ENCODE assay signal across 8 cellular contexts in genomic region chr4:80335554-80336358, GRCh38. TPM values are rescaled to one million over a fixed set of nuclear protein-coding genes. Genes with fewer than 3 reads are reported as not detected.
DNase-seq lines count a peak whose midpoint lies in the region; ATAC-seq and TF ChIP-seq lines count a peak whose summit lies in the region.

TSS of gene CFAP299 (plus strand) at chr4:80335730.

- peak; percentile 71 for TF ChIP-seq CTCF in SK-N-SH (IDR thresholded peaks at IDR 0.05)
- TF ChIP-seq CTCF in adrenal gland (IDR thresholded peaks at IDR 0.05) = peak in 3 of 6 experiments; percentile 5 to 40 (median 12)
- TF ChIP-seq CTCF in prostate gland (IDR thresholded peaks at IDR 0.05) = peak in 1 of 4 experiments; percentile 58

- H3K27ac ChIP-seq in SK-N-SH (ENCODE audit: low read depth in 2 of 2, low read length in 1 of 2) (peak within 1 kb of the TSS; percentile 39 to 43; a peak in 3 of 4 replicates), adrenal gland (no peak within 1 kb of the TSS), prostate gland (no peak within 1 kb of the TSS)

- no peaks in the 10 kb centered on the region for H3K27me3 ChIP-seq in SK-N-SH (ENCODE audit: insufficient read depth)
- H3K27me3 ChIP-seq in adrenal gland = peaks cover 5% of the 10 kb centered on the region
- H3K27me3 ChIP-seq in prostate gland (replicated peaks; ENCODE audit: insufficient read depth) = no peaks in the 10 kb centered on the region

- peak; percentile 94 for DNase-seq in ELR (ENCODE audit: low read depth)
- peak; percentile 45 for DNase-seq in GOT3 (lab: John Stamatoyannopoulos, UW)
- peak; percentile 88 to 92 for DNase-seq in Kasumi-1 (lab: John Stamatoyannopoulos, UW)
- peak; percentile 89 for DNase-seq in SK-N-SH
- DNase-seq in adrenal gland = peak; percentile 66 to 83 (median 74)
- peak; percentile 88 for DNase-seq in left ventricle myocardium superior
- peak; percentile 74 for DNase-seq in prostate gland (ENCODE audit: low spot score)
- no peak for DNase-seq in T-helper 9 cell

- no peaks in the 10 kb centered on the region for H3K9me3 ChIP-seq in SK-N-SH
- H3K9me3 ChIP-seq in adrenal gland (replicated peaks in 1 of 3) = no peaks in the 10 kb centered on the region
- H3K9me3 ChIP-seq in prostate gland = no peaks in the 10 kb centered on the region

- H3K36me3 ChIP-seq in SK-N-SH (replicated peaks in 1 of 2; ENCODE audit: control insufficient read depth in 1 of 2, insufficient read depth in 2 of 2, low read length in 1 of 2) (peaks cover 0 to 4% of the 10 kb centered on the region in 2 experiments), adrenal gland (replicated peaks in 1 of 2) (no peaks in the 10 kb centered on the region), prostate gland (no peaks in the 10 kb centered on the region)

- under 1% methylated on average over 15 of the region's 49 CpGs for WGBS in SK-N-SH (ENCODE audit: low lambda C conversion rate)
- 1 to 2% (median 1%) methylated on average over 15 to 49 of the region's 49 CpGs for whole genome bisulfite sequencing in adrenal gland, 4 donors
- WGBS in prostate gland = under 1% methylated on average over 48 of the region's 49 CpGs

- TF ChIP-seq RAD21 in SK-N-SH (IDR thresholded peaks at IDR 0.05; ENCODE audit: low read length) = peak; percentile 61

- intact Hi-C loops in adrenal gland (cut with DNase I) (no loop called here), left ventricle myocardium superior (cut with micrococcal nuclease) (no loop called here), prostate gland (cut with DNase I) (no loop called here)

- POLR2A ChIA-PET in SK-N-SH (lab: Yijun Ruan, JAX) = no interaction called here

- ATAC-seq in left ventricle myocardium superior = peak; percentile 98

- H3K4me3 ChIP-seq in SK-N-SH (ENCODE audit: low read depth in 2 of 2, low read length in 1 of 2) (peak within 1 kb of the TSS; percentile 84 to 85), adrenal gland (peak within 1 kb of the TSS in 2 of 4 donors; percentile 7 to 55), prostate gland (peak within 1 kb of the TSS; percentile 42 to 44)

- H3F3A ChIP-seq in SK-N-SH (replicated peaks; ENCODE audit: insufficient read depth) = no peaks in the 10 kb centered on the region

- H3K79me2 ChIP-seq in SK-N-SH (ENCODE audit: insufficient read depth) = no peaks in the 10 kb centered on the region

- TF ChIP-seq POLR2A in adrenal gland (IDR thresholded peaks at IDR 0.05) (no peak), prostate gland (IDR thresholded peaks at IDR 0.05) (no peak)

- peak within 1 kb of the TSS; percentile 92 for H3K4me2 ChIP-seq in SK-N-SH

- no peaks in the 10 kb centered on the region for H4K20me1 ChIP-seq in SK-N-SH (ENCODE audit: insufficient read depth)

- CTCF ChIA-PET in SK-N-SH (lab: Yijun Ruan, JAX) = interaction anchor here (0.7 to 6.7 kb wide), 29 partner anchors 8 to 1383 kb away, joined by 3 to 108 read pairs (median 5); partner anchors contain the start of gene FGF5

- no peaks in the 10 kb centered on the region for H3K9me2 ChIP-seq in SK-N-SH

- TF ChIP-seq EP300 in SK-N-SH (IDR thresholded peaks at IDR 0.05; ENCODE audit: borderline replicate concordance in 1 of 2, low read depth in 1 of 2, low read length in 1 of 2) = no peak

- H2AFZ ChIP-seq in SK-N-SH (ENCODE audit: low read depth) = peak within 1 kb of the TSS; percentile 80

- peak within 1 kb of the TSS; percentile 39; the same call in 1 of the 2 replicates for H3K9ac ChIP-seq in SK-N-SH

- H3K4me1 ChIP-seq in SK-N-SH (ENCODE audit: control insufficient read depth in 1 of 2, insufficient read depth in 2 of 2, low read depth in 1 of 2, low read length in 1 of 2) = peaks cover 0 to 7% of the 10 kb centered on the region in 2 experiments; a peak in 2 of 4 replicates
- peaks cover 0 to 9% of the 10 kb centered on the region in 2 donors for H3K4me1 ChIP-seq in adrenal gland (replicated peaks in 1 of 2)
- no peaks in the 10 kb centered on the region for H3K4me1 ChIP-seq in prostate gland (replicated peaks)

TF ChIP-seq in SK-N-SH, 30 proteins besides CTCF, POLR2A, EP300 and RAD21 (continues in another document):
- TF ChIP-seq IRF3 (IDR thresholded peaks at IDR 0.05; ENCODE audit: low read depth, low read length) (no peak), GABPA (IDR thresholded peaks at IDR 0.05; ENCODE audit: low read depth) (no peak), CHD2 (IDR thresholded peaks at IDR 0.05; ENCODE audit: low read length, partially characterized antibody) (no peak), FOXM1 (IDR thresholded peaks at IDR 0.05; ENCODE audit: low read depth) (no peak), ELF1 (IDR thresholded peaks at IDR 0.05) (peak; percentile 53; the same call in 1 of the 2 replicates), PBX3 (IDR thresholded peaks at IDR 0.05) (peak; percentile 71), TAF1 (IDR thresholded peaks at IDR 0.05; ENCODE audit: borderline replicate concordance, low read depth, low read length) (peak; percentile 64; the same call in 1 of the 2 replicates), FOXJ3 (CRISPR knock-in tag; IDR thresholded peaks at IDR 0.05) (no peak), POLR2AphosphoS5 (IDR thresholded peaks at IDR 0.05; ENCODE audit: low read depth, low read length) (peak; percentile 26; the same call in 1 of the 2 replicates), MAX (IDR thresholded peaks at IDR 0.05; ENCODE audit: low read depth) (peak; percentile 63; the same call in 1 of the 2 replicates), RXRA (IDR thresholded peaks at IDR 0.05; ENCODE audit: borderline replicate concordance, low read depth) (no peak), RFX5 (IDR thresholded peaks at IDR 0.05; ENCODE audit: low read length) (no peak; the same call in 1 of the 2 replicates), TEAD4 (IDR thresholded peaks at IDR 0.05; ENCODE audit: borderline replicate concordance, insufficient read depth) (0 out of 2 replicates have a peak, but pooled peaks have one; percentile 10), MEF2A (IDR thresholded peaks at IDR 0.05; ENCODE audit: borderline replicate concordance, low read depth) (no peak), JUND (IDR thresholded peaks at IDR 0.05) (no peak), FOSL2 (IDR thresholded peaks at IDR 0.05; ENCODE audit: borderline replicate concordance, low read depth) (no peak), MXI1 (IDR thresholded peaks at IDR 0.05; ENCODE audit: low read depth, low read length) (peak; percentile 83), SMC3 (IDR thresholded peaks at IDR 0.05; ENCODE audit: low read depth, low read length) (peak; percentile 56), SIN3A (IDR thresholded peaks at IDR 0.05; ENCODE audit: borderline replicate concordance, low read depth, low read length) (peak; percentile 90; the same call in 1 of the 2 replicates), RCOR1 (IDR thresholded peaks at IDR 0.05; ENCODE audit: low read length) (no peak)
- TF ChIP-seq, protein P1, sequence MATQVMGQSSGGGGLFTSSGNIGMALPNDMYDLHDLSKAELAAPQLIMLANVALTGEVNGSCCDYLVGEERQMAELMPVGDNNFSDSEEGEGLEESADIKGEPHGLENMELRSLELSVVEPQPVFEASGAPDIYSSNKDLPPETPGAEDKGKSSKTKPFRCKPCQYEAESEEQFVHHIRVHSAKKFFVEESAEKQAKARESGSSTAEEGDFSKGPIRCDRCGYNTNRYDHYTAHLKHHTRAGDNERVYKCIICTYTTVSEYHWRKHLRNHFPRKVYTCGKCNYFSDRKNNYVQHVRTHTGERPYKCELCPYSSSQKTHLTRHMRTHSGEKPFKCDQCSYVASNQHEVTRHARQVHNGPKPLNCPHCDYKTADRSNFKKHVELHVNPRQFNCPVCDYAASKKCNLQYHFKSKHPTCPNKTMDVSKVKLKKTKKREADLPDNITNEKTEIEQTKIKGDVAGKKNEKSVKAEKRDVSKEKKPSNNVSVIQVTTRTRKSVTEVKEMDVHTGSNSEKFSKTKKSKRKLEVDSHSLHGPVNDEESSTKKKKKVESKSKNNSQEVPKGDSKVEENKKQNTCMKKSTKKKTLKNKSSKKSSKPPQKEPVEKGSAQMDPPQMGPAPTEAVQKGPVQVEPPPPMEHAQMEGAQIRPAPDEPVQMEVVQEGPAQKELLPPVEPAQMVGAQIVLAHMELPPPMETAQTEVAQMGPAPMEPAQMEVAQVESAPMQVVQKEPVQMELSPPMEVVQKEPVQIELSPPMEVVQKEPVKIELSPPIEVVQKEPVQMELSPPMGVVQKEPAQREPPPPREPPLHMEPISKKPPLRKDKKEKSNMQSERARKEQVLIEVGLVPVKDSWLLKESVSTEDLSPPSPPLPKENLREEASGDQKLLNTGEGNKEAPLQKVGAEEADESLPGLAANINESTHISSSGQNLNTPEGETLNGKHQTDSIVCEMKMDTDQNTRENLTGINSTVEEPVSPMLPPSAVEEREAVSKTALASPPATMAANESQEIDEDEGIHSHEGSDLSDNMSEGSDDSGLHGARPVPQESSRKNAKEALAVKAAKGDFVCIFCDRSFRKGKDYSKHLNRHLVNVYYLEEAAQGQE (IDR thresholded peaks at IDR 0.05; ENCODE audit: low read depth, low read length) = peak; percentile 82

RNA-seq across cellular contexts. Expression of gene CFAP299, which starts in this region (rescaled TPM):
- 1.2 and 2.3 TPM in 2 replicates for polyA plus RNA-seq in SK-N-SH (2012; rRNA removed)
- 1.7 and 2.7 TPM in 2 replicates for polyA plus RNA-seq in SK-N-SH (2012; cell fraction: cytosol; rRNA removed)
- polyA plus RNA-seq in SK-N-SH (2012; cell fraction: nucleus; rRNA removed) = 2.6 and 6.8 TPM in 2 replicates
- not detected for total RNA-seq in adrenal gland
- not detected for polyA plus RNA-seq in adrenal gland
- total RNA-seq in left ventricle myocardium superior = not detected
- under 1 TPM in 1 of 2 donors, not detected in 1; 0.17 TPM for total RNA-seq in prostate gland

Comparison
In these comparisons a context has a peak if more than half of its experiments do, and no peak if none do; other contexts are left out.
1. Peak in DNase-seq in adrenal gland; RNA of the gene not detected or under 1 TPM.
2. Peak in DNase-seq and ATAC-seq in left ventricle myocardium superior; RNA of the gene not detected or under 1 TPM.
3. Peak in DNase-seq and H3K4me3 ChIP-seq in prostate gland; RNA of the gene not detected or under 1 TPM.
4. H3K27ac ChIP-seq: peak in SK-N-SH (2 of 2); none in adrenal gland (0 of 5) and prostate gland (0 of 2).